Comparison of ENCODE assay signal across 8 cellular contexts in genomic region chr3:49939858-49940666, GRCh38. TPM values are rescaled to one million over a fixed set of nuclear protein-coding genes. Genes with fewer than 3 reads are reported as not detected.
DNase-seq lines count a peak whose midpoint lies in the region; ATAC-seq, FAIRE-seq and TF ChIP-seq lines count a peak whose summit lies in the region.

Gene RBM6, plus strand, starts transcription at chr3:49940150. Its CDS starts 22,492 bp downstream, at chr3:49962642.

- no peaks in the 10 kb centered on the region for H3K9me3 ChIP-seq in body of pancreas

- intact Hi-C loops in body of pancreas (cut with DNase I) (no loop called here), sciatic nerve (cut with DNase I) (no loop called here)

- peak within 1 kb of the TSS; percentile 96 for H3K27ac ChIP-seq in 22Rv1
- peak within 1 kb of the TSS; percentile 86 to 97 (median 90) for H3K27ac ChIP-seq in body of pancreas

- H3K36me3 ChIP-seq in body of pancreas (replicated peaks in 1 of 2; ENCODE audit: insufficient read depth in 1 of 2, low read depth in 2 of 2) = no peaks in the 10 kb centered on the region

- 0 to 3% methylated on average over 7 to 73 of the region's 74 CpGs for WGBS in body of pancreas, 2 donors

- H3K27me3 ChIP-seq in body of pancreas = no peaks in the 10 kb centered on the region

- TF ChIP-seq POLR2A in body of pancreas (IDR thresholded peaks at IDR 0.05) = peak; percentile 84 to 95 (median 95)

- ATAC-seq in GM18520 (IDR thresholded peaks at IDR 0.05; ENCODE audit: unreplicated experiment) (peak; percentile 78), HG03064 (IDR thresholded peaks at IDR 0.05; ENCODE audit: low read depth, unreplicated experiment) (peak; percentile 83), body of pancreas (peak; percentile 98), sciatic nerve (peak; percentile 100)

- H3K4me3 ChIP-seq in body of pancreas = peak within 1 kb of the TSS; percentile 72 to 87

- FAIRE-seq in TTC549 (lab: Jason Lieb, UNC) = peak; percentile 80

- DNase-seq in NCI-H2107 treated with DMSO at 0.1 percent for 48 hours (lab: John Stamatoyannopoulos, UW; ENCODE audit: unreplicated experiment) = peak; percentile 88
- peak; percentile 97 to 98 (median 98) for DNase-seq in body of pancreas
- DNase-seq in iPS DF 19.7 (ENCODE audit: low read depth, low spot score) = peak; percentile 96
- DNase-seq in sciatic nerve (ENCODE audit: low spot score) = peak; percentile 97

- peaks cover 15% of the 10 kb centered on the region for H3K4me1 ChIP-seq in body of pancreas

- no peak for TF ChIP-seq CTCF in 22Rv1 (IDR thresholded peaks at IDR 0.05)
- peak in 1 of 7 experiments; percentile 11 for TF ChIP-seq CTCF in body of pancreas (IDR thresholded peaks at IDR 0.05)

RNA-seq across cellular contexts. Expression of gene RBM6, which starts in this region (rescaled TPM):
- total RNA-seq in body of pancreas (100 to 1,000 TPM; 123 to 146 TPM), sciatic nerve (148 TPM)

Comparison
In these comparisons a context has a peak if more than half of its experiments do, and no peak if none do; other contexts are left out.
1. Peak in every context shown above with its lines: DNase-seq, ATAC-seq, H3K4me3 ChIP-seq and H3K27ac ChIP-seq.